Comparison of ENCODE assay signal across 15 cellular contexts in genomic region chr11:96254854-96255253, GRCh38.
DNase-seq lines count a peak whose midpoint lies in the region; ATAC-seq, FAIRE-seq and TF ChIP-seq lines count a peak whose summit lies in the region.
"Had no signal": no experiment of that assay in that cellular context is flagged by ENCODE, and none has a peak within 500 bp of the region (broad histone marks: within the 10 kb centered on the region; RNA-seq: fewer than 3 reads in every experiment).

No MANE protein-coding gene starts in this region.

- H3K4me2 ChIP-seq in endothelial cell of umbilical vein (ENCODE audit: insufficient read depth, low read length) = no peak overlapping the region

- intact Hi-C loops in activated CD4-positive, alpha-beta T cell treated with anti-CD3 and anti-CD28 coated beads for 36 hours (cut with DNase I, micrococcal nuclease) = loop anchor here (5.0 kb wide), 3 partner anchors 87 to 243 kb away; partner anchors contain the start of genes JRKL (in 1 of the 2) and MAML2 (in 1 of the 2)
- intact Hi-C loops in endothelial cell of umbilical vein (cut with micrococcal nuclease) = loop anchor here (1.0 to 2.0 kb wide), 4 partner anchors 12 to 60 kb away; no protein-coding TSS in a partner anchor

- CTCF ChIA-PET in activated CD4-positive, alpha-beta T cell treated with anti-CD3 and anti-CD28 coated beads for 36 hours (lab: Charles Lee) = interaction anchor here (0.7 to 2.7 kb wide), 6 partner anchors 11 to 88 kb away, joined by 3 to 13 read pairs (median 7); partner anchors contain the start of gene MAML2
- CTCF ChIA-PET in T-cell (lab: Charles Lee) (interaction anchor here (0.5 to 2.7 kb wide), 9 partner anchors 12 to 212 kb away, joined by 3 to 13 read pairs (median 3); partner anchors contain the start of gene MAML2 (in 1 of the 2)), endothelial cell of umbilical vein (lab: Charles Lee) (interaction anchor here (0.6 to 2.5 kb wide), 8 partner anchors 8 to 199 kb away, joined by 3 to 25 read pairs (median 4); partner anchors contain the start of gene MAML2)

- dilution Hi-C loops in endothelial cell of umbilical vein (cut with MboI; ENCODE audit: extremely low pct_ligation_motif_present, low sequenced_read_pairs) = no loop called here

- no peaks in the 10 kb centered on the region for H3K27me3 ChIP-seq in endothelial cell of umbilical vein (ENCODE audit: control insufficient read depth in 2 of 2, insufficient read depth in 2 of 2, low read length in 2 of 2)
- H3K27me3 ChIP-seq: foreskin keratinocyte had no signal

- no peak for TF ChIP-seq POLR2A in endothelial cell of umbilical vein (IDR thresholded peaks at IDR 0.05; ENCODE audit: low read depth, low read length)

- no TSS peak for BruUV-seq in endothelial cell of umbilical vein (replicated peaks; lab: Mats Ljungman, UMichigan)

- H3K79me2 ChIP-seq in endothelial cell of umbilical vein (ENCODE audit: control insufficient read depth, insufficient read depth, low read length) = peaks cover 9% of the 10 kb centered on the region

- H3K4me3 Mint-ChIP-seq in activated CD4-positive, alpha-beta T cell treated with anti-CD3 and anti-CD28 coated beads for 36 hours = peak overlapping the region; percentile 32
- H3K4me3 Mint-ChIP-seq in T-cell = peak overlapping the region; percentile 41 to 73 (median 46)

- H3K27me3 Mint-ChIP-seq in activated CD4-positive, alpha-beta T cell treated with anti-CD3 and anti-CD28 coated beads for 36 hours = no peaks in the 10 kb centered on the region
- H3K27me3 Mint-ChIP-seq in T-cell = no peaks in the 10 kb centered on the region

- H3K36me3 ChIP-seq in endothelial cell of umbilical vein (ENCODE audit: control insufficient read depth in 2 of 2, extremely low read depth in 1 of 2, insufficient read depth in 2 of 2, low read length in 2 of 2) = no peaks in the 10 kb centered on the region

- H3K4me3 ChIP-seq in endothelial cell of umbilical vein (replicated peaks in 1 of 3; ENCODE audit: insufficient read depth in 1 of 3, low read depth in 1 of 3, low read length in 3 of 3) (no peak overlapping the region), skin epidermis (no peak overlapping the region)

- no peak for ATAC-seq in activated CD4-positive, alpha-beta T cell treated with anti-CD3 and anti-CD28 coated beads for 36 hours
- ATAC-seq in T-cell (replicated peaks in 1 of 4) (peak in 1 of 4 experiments; percentile 16), GM21360 (IDR thresholded peaks at IDR 0.05; ENCODE audit: unreplicated experiment) (no peak)
- ATAC-seq: foreskin keratinocyte, Panc1 had no signal

- peaks cover 2% of the 10 kb centered on the region for H3K9me3 Mint-ChIP-seq in activated CD4-positive, alpha-beta T cell treated with anti-CD3 and anti-CD28 coated beads for 36 hours (ENCODE audit: low read depth)
- no peaks in the 10 kb centered on the region for H3K9me3 Mint-ChIP-seq in T-cell

- peak overlapping the region; percentile 65 for H3K27ac ChIP-seq in endothelial cell of umbilical vein (ENCODE audit: insufficient read depth, low read depth, low read length)
- H3K27ac ChIP-seq in skin epidermis = peak overlapping the region in 12 of 21 experiments; percentile 7 to 67 (median 46)
- H3K27ac ChIP-seq: foreskin keratinocyte had no signal

- H2AFZ ChIP-seq in endothelial cell of umbilical vein (ENCODE audit: low read depth, low read length) = no peak overlapping the region

- peaks cover 89% of the 10 kb centered on the region for H3K4me1 Mint-ChIP-seq in activated CD4-positive, alpha-beta T cell treated with anti-CD3 and anti-CD28 coated beads for 36 hours
- peaks cover 92 to 93% (median 92%) of the 10 kb centered on the region in 3 donors for H3K4me1 Mint-ChIP-seq in T-cell

- POLR2A ChIA-PET in activated CD4-positive, alpha-beta T cell treated with anti-CD3 and anti-CD28 coated beads for 36 hours (lab: Charles Lee) = interaction anchor here (0.7 to 1.2 kb wide), 2 partner anchors 28 to 87 kb away, joined by 3 to 7 read pairs; no protein-coding TSS in a partner anchor
- POLR2A ChIA-PET in T-cell (lab: Charles Lee) (interaction anchor here (0.7 to 1.3 kb wide), 5 partner anchors 12 to 474 kb away, joined by 3 to 5 read pairs (median 3); no protein-coding TSS in a partner anchor), endothelial cell of umbilical vein (lab: Charles Lee) (interaction anchor here (1.4 kb wide), 1 partner anchor 56 kb away, joined by 3 read pairs; no protein-coding TSS in a partner anchor)

- H3K27ac Mint-ChIP-seq in activated CD4-positive, alpha-beta T cell treated with anti-CD3 and anti-CD28 coated beads for 36 hours = peak overlapping the region; percentile 65
- peak overlapping the region; percentile 88 to 100 for H3K27ac Mint-ChIP-seq in T-cell

- no peak overlapping the region for H3K9ac ChIP-seq in endothelial cell of umbilical vein (replicated peaks; ENCODE audit: extremely low read depth, insufficient read depth, low read length)

- DNase-seq in activated CD4-positive, alpha-beta T cell treated with anti-CD3 and anti-CD28 coated beads for 36 hours = no peak
- DNase-seq in activated CD4-positive, alpha-beta T cell treated with anti-CD3 and anti-CD28 coated beads, Interleukin-2, amount 50 U/mL, for 48 hours = no peak
- DNase-seq in T-cell (peak in 1 of 34 experiments; percentile 9), endothelial cell of umbilical vein (ENCODE audit: low read depth, low spot score) (no peak), NCI-H2227 (lab: John Stamatoyannopoulos, UW; ENCODE audit: unreplicated experiment) (no peak), NCI-H526 treated with DMSO at 0.1 percent for 48 hours (lab: John Stamatoyannopoulos, UW) (no peak)
- DNase-seq: DMS53; foreskin keratinocyte; kidney; NCI-H2171; stimulated activated CD4-positive, alpha-beta T cell treated with anti-CD3 and anti-CD28 coated beads, Interleukin-1b, Interleukin-23, amount 100 ng/mL, for 48 hours had no signal

- no peaks in the 10 kb centered on the region for H3K9me3 ChIP-seq in endothelial cell of umbilical vein (replicated peaks; ENCODE audit: control insufficient read depth, insufficient read depth, low read length)

- H4K20me1 ChIP-seq in endothelial cell of umbilical vein (replicated peaks; ENCODE audit: control insufficient read depth, extremely low read depth, insufficient read depth, low read length) = no peaks in the 10 kb centered on the region

- FAIRE-seq in endothelial cell of umbilical vein (lab: Jason Lieb, UNC) = no peak
- FAIRE-seq: A204.1, kidney had no signal

- peaks cover 40% of the 10 kb centered on the region for H3K4me1 ChIP-seq in endothelial cell of umbilical vein (ENCODE audit: control insufficient read depth, extremely low read depth, insufficient read depth, low read length)

- no peak for TF ChIP-seq CTCF in endothelial cell of umbilical vein (IDR thresholded peaks at IDR 0.05; ENCODE audit: extremely low read depth in 1 of 2, insufficient read depth in 1 of 2, low read depth in 1 of 2, low read length in 2 of 2)

- H3K9me1 ChIP-seq in endothelial cell of umbilical vein (replicated peaks; ENCODE audit: control insufficient read depth, extremely low read depth, insufficient read depth, low read length) = no peaks in the 10 kb centered on the region

- peaks cover 51% of the 10 kb centered on the region for H3K36me3 Mint-ChIP-seq in activated CD4-positive, alpha-beta T cell treated with anti-CD3 and anti-CD28 coated beads for 36 hours (ENCODE audit: low read depth)
- peaks cover 7% of the 10 kb centered on the region for H3K36me3 Mint-ChIP-seq in T-cell

TF ChIP-seq in endothelial cell of umbilical vein, 7 proteins besides CTCF, POLR2A, EP300 and RAD21:
- TF ChIP-seq MAX (IDR thresholded peaks at IDR 0.05; ENCODE audit: insufficient read depth, insufficient read length) = no peak
- TF ChIP-seq JUN (IDR thresholded peaks at IDR 0.05; ENCODE audit: borderline replicate concordance, insufficient read depth, insufficient read length, low read depth) = no peak
- TF ChIP-seq EZH2 (IDR thresholded peaks at IDR 0.05; ENCODE audit: borderline replicate concordance, low read depth, low read length, severe bottlenecking) = no peak
- TF ChIP-seq GATA2 (IDR thresholded peaks at IDR 0.05; ENCODE audit: insufficient read depth, insufficient read length, low read depth, low read length) = no peak
- TF ChIP-seq MYC (IDR thresholded peaks at IDR 0.05; ENCODE audit: low read depth, low read length) = no peak
- TF ChIP-seq FOS (IDR thresholded peaks at IDR 0.05; ENCODE audit: borderline replicate concordance, insufficient read depth, low read length) = no peak
- TF ChIP-seq POLR2AphosphoS5 (IDR thresholded peaks at IDR 0.05; ENCODE audit: insufficient read depth, low read depth, low read length) = no peak
